Comparison of ENCODE assay signal across 1 cellular context in the genomic region with DNA sequence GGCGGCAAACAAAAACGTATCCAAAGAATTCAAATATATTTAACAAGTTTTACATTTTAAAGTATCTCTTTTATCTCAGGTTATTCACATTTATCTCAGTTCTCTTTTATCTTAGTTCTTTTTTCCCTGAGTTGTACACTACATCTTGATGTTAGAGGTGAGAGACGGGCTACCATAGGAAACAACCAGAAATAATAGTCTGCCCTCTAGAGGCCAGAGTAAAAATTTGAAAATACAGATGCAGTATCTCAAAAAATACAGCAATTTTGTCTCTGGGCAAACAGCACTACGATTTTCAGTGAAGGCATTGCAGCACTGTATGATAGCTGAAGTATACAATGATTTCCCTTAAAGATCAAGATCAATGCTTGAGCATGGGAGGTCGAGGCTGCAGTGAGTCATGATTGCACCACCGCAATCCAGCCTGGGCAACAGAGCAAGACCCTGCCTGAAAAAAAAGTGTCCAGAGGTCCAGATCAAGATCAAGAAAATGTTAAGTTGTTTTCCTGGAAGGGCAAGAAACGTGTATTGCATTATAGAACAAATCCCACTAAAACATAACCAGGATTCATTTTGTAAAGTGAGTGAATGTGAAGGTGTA.
TF ChIP-seq lines count a peak whose summit lies in the region.

No MANE protein-coding gene starts in this region.

TF ChIP-seq in endothelial cell of umbilical vein, 7 proteins besides CTCF, POLR2A, EP300 and RAD21:
- no peak for TF ChIP-seq GATA2 (IDR thresholded peaks at IDR 0.05; ENCODE audit: insufficient read depth, insufficient read length, low read depth, low read length)
- TF ChIP-seq EZH2 (IDR thresholded peaks at IDR 0.05; ENCODE audit: borderline replicate concordance, low read depth, low read length, severe bottlenecking) = no peak
